Comparison of ENCODE assay signal across 26 cellular contexts in the genomic region with DNA sequence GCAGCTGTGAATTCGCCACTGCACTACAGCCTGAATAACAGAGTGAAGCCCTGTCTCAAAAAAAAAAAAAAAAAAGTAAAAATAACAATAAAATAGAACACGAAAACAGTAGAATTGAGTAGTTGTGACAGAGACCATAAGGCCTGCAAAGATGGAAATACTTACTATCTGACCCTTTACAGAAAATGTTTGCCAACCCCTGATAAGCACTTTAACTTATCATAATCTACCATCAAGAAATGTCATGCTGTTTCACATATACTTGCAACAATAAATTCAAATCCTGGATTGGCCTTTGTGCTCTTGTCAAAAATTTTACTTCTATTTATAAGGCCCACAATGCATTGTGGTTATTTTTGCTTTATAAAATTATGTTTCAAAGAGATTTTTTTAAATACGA.
"Had no signal": no experiment of that assay in that cellular context is flagged by ENCODE, and none has a peak within 500 bp of the region (broad histone marks: within the 10 kb centered on the region; RNA-seq: fewer than 3 reads in every experiment).

No MANE protein-coding gene starts in this region.

- ATAC-seq: stimulated activated effector memory CD8-positive, alpha-beta T cell treated with anti-CD3 and anti-CD28 coated beads, Interleukin-12 subunit alpha, Interleukin-12 subunit beta, amount 100 ng/mL, for 72 hours; stimulated activated memory B cell treated with anti-CD40 and anti-IgM and Interleukin-4, amounts not matched to agents 10 μg/mL and 1 μg/mL and 100 μg/mL, for 72 hours; stimulated activated naive B cell treated with anti-CD40 and anti-IgM and Interleukin-4, amounts not matched to agents 10 μg/mL and 1 μg/mL and 100 μg/mL, for 72 hours; stimulated activated naive CD8-positive, alpha-beta T cell treated with anti-CD3 and anti-CD28 coated beads, Interleukin-15, amount 100 ng/mL, for 72 hours; stimulated activated naive CD8-positive, alpha-beta T cell treated with anti-CD3 and anti-CD28 coated beads, Interleukin-15, Interleukin-2, amounts not matched to agents 100 U/mL and 50 U/mL, for 24 hours; upper lobe of right lung had no signal

- H3K27me3 ChIP-seq: stomach, suprapubic skin, testis, thyroid gland, tibial artery, tibial nerve, transverse colon, upper lobe of left lung, upper lobe of right lung, uterus, vagina had no signal

- FAIRE-seq: urothelium cell line had no signal

- H3K27ac ChIP-seq: stomach, suprapubic skin, testis, thoracic aorta, thyroid gland, tibial artery, tibial nerve, transverse colon, upper lobe of left lung, upper lobe of right lung, uterus, vagina had no signal

- DNase-seq: stimulated activated CD4-positive, alpha-beta T cell treated with anti-CD3 and anti-CD28 coated beads, Interleukin-2, amount 100 ng/mL, for 48 hours; stimulated activated CD4-positive, alpha-beta T cell treated with anti-CD3 and anti-CD28 coated beads, Interleukin-4, amount 100 ng/mL, for 1 hour; stimulated activated CD4-positive, alpha-beta T cell treated with anti-CD3 and anti-CD28 coated beads, Interleukin-4, amount 100 ng/mL, for 24 hours; stimulated activated CD4-positive, alpha-beta T cell treated with anti-CD3 and anti-CD28 coated beads, Interleukin-4, amount 100 ng/mL, for 4 hours; stimulated activated CD8-positive, alpha-beta memory T cell treated with anti-CD3 and anti-CD28 coated beads, Interleukin-4, amount 100 ng/mL, for 48 hours; stimulated activated naive B cell treated with anti-CD40 and anti-IgM and Interleukin-4, amounts not matched to agents 10 μg/mL and 1 μg/mL and 100 μg/mL, for 72 hours; stimulated activated naive CD4-positive, alpha-beta T cell; stimulated activated naive CD4-positive, alpha-beta T cell treated with Interleukin-2 at 50 U/mL for 16 hours; stimulated activated naive CD8-positive, alpha-beta T cell treated with anti-CD3 and anti-CD28 coated beads, Interleukin-15, amount 100 ng/mL, for 72 hours; stimulated activated naive CD8-positive, alpha-beta T cell treated with anti-CD3 and anti-CD28 coated beads, Interleukin-15, Interleukin-2, amounts not matched to agents 100 U/mL and 50 U/mL, for 24 hours; stomach; substantia nigra; testis; thyroid gland; tibial artery; transverse colon; upper lobe of left lung; upper lobe of right lung; uterus had no signal

- H3K4me3 ChIP-seq: stomach, suprapubic skin, testis, thoracic aorta, thyroid gland, tibial artery, tibial nerve, transverse colon, upper lobe of left lung, upper lobe of right lung, uterus, vagina had no signal

- H3K4me1 ChIP-seq: stomach, suprapubic skin, testis, thyroid gland, tibial artery, tibial nerve, transverse colon, upper lobe of left lung, upper lobe of right lung, uterus, vagina had no signal

- H3K9me3 ChIP-seq: suprapubic skin, testis, thyroid gland, tibial artery, upper lobe of left lung, upper lobe of right lung, uterus, vagina had no signal

- H3K36me3 ChIP-seq: stomach, suprapubic skin, thoracic aorta, thyroid gland, tibial artery, tibial nerve, transverse colon, upper lobe of left lung, upper lobe of right lung, uterus, vagina had no signal
